In genomic region chr3:196569003-196569516, GRCh38 we compare ENCODE assay signal across 8 cellular contexts. TPM values are rescaled to one million over a fixed set of nuclear protein-coding genes. Genes with fewer than 3 reads are reported as not detected.
DNase-seq lines count a peak whose midpoint lies in the region; ATAC-seq and TF ChIP-seq lines count a peak whose summit lies in the region.

No MANE protein-coding gene starts in this region.

- no peaks in the 10 kb centered on the region for H3K27me3 ChIP-seq in PC-3 (ENCODE audit: low read length)
- H3K27me3 ChIP-seq in cardiac muscle cell, result no peaks in the 10 kb centered on the region

- no peaks in the 10 kb centered on the region for H3F3A ChIP-seq in PC-3 (ENCODE audit: low read length, unreplicated experiment)

- ATAC-seq in HG03060 (IDR thresholded peaks at IDR 0.05; ENCODE audit: low read depth, unreplicated experiment) (peak; percentile 24), PC-3 (peak; percentile 60)

- no peaks in the 10 kb centered on the region for H3K9me2 ChIP-seq in PC-3 (replicated peaks; ENCODE audit: low read length)

- TF ChIP-seq CTCF in PC-3 (conservative IDR thresholded peaks at IDR 0.05; ENCODE audit: low read depth, low read length) (no peak), cardiac muscle cell (IDR thresholded peaks at IDR 0.05; ENCODE audit: low read depth, low read length) (no peak), progenitor cell of endocrine pancreas (IDR thresholded peaks at IDR 0.05; ENCODE audit: unreplicated experiment) (no peak)

- H2AFZ ChIP-seq in PC-3 (ENCODE audit: low read length), result peak overlapping the region; percentile 55

- no peaks in the 10 kb centered on the region for H3K36me3 Mint-ChIP-seq in progenitor cell of endocrine pancreas (ENCODE audit: insufficient read depth)

- H3K27ac Mint-ChIP-seq in progenitor cell of endocrine pancreas, result peak overlapping the region; percentile 91

- H3K27ac ChIP-seq in PC-3 (ENCODE audit: low read length), result no peak overlapping the region
- H3K27ac ChIP-seq in cardiac muscle cell, result peak overlapping the region; percentile 42

- peak overlapping the region; percentile 92 for H3K9ac ChIP-seq in PC-3 (ENCODE audit: low read length)

- 0 out of 2 replicates have a peak, but pooled peaks cover 7% of the 10 kb centered on the region for H4K20me1 ChIP-seq in PC-3 (ENCODE audit: low read length)

- H3K27me3 Mint-ChIP-seq in progenitor cell of endocrine pancreas, result no peaks in the 10 kb centered on the region

- H3K9me3 ChIP-seq in PC-3 (ENCODE audit: low read length) (no peaks in the 10 kb centered on the region), cardiac muscle cell (ENCODE audit: low read depth) (no peaks in the 10 kb centered on the region)

- H3K4me3 ChIP-seq in PC-3 (ENCODE audit: low read length) (peak overlapping the region; percentile 97), cardiac muscle cell (peak overlapping the region; percentile 84)

- peak overlapping the region; percentile 80 for H3K4me2 ChIP-seq in PC-3 (ENCODE audit: low read length)

- peaks cover 16% of the 10 kb centered on the region for H3K4me1 Mint-ChIP-seq in progenitor cell of endocrine pancreas (ENCODE audit: low read depth)

- BruUV-seq in PC-3 (replicated peaks; lab: Mats Ljungman, UMichigan), result no TSS peak

- CTCF ChIA-PET in PC-3 (lab: Charles Lee), result interaction anchor here (0.9 kb wide), 1 partner anchor 40 kb away, joined by 3 read pairs; no protein-coding TSS in a partner anchor

- peaks cover 69% of the 10 kb centered on the region for H3K79me2 ChIP-seq in PC-3 (ENCODE audit: low read length)

- intact Hi-C loops in PC-3 (cut with micrococcal nuclease), result no loop called here

- H3K4me1 ChIP-seq in PC-3 (ENCODE audit: insufficient read depth, low read length), result peaks cover 26% of the 10 kb centered on the region
- peaks cover 12% of the 10 kb centered on the region for H3K4me1 ChIP-seq in cardiac muscle cell (ENCODE audit: low read depth)

- no peaks in the 10 kb centered on the region for H3K9me3 Mint-ChIP-seq in progenitor cell of endocrine pancreas (ENCODE audit: low read depth)

- H3K36me3 ChIP-seq in PC-3 (ENCODE audit: low read depth, low read length), result no peaks in the 10 kb centered on the region
- no peaks in the 10 kb centered on the region for H3K36me3 ChIP-seq in cardiac muscle cell

- H3K4me3 Mint-ChIP-seq in progenitor cell of endocrine pancreas (ENCODE audit: low read depth), result peak overlapping the region; percentile 95

- peak; percentile 11 to 12 for DNase-seq in activated CD8-positive, alpha-beta memory T cell treated with anti-CD3 and anti-CD28 coated beads for 4 hours (ENCODE audit: low read depth in 2 of 2)
- no peak for DNase-seq in activated CD8-positive, alpha-beta memory T cell treated with anti-CD3 and anti-CD28 coated beads for 24 hours
- DNase-seq in PC-3 (peak; percentile 40), cardiac muscle cell (ENCODE audit: low read depth in 1 of 2, low spot score in 1 of 2) (peak in 1 of 2 donors; percentile 31), progenitor cell of endocrine pancreas (ENCODE audit: low spot score, unreplicated experiment) (peak; percentile 42), NCI-H187 treated with DMSO at 0.1 percent for 48 hours (lab: John Stamatoyannopoulos, UW) (no peak)
- peak; percentile 18 to 44 (median 32) for DNase-seq in activated naive CD4-positive, alpha-beta T cell (lab: John Stamatoyannopoulos, UW)

- POLR2A ChIA-PET in PC-3 (lab: Charles Lee; ENCODE audit: unreplicated experiment), result interaction anchor here (0.6 kb wide), 2 partner anchors 28 to 299 kb away, joined by 3 to 4 read pairs; partner anchors contain the start of gene SENP5

RNA-seq across cellular contexts. Expression of gene FBXO45, which starts 0.6 kb away (rescaled TPM):
- total RNA-seq in PC-3 (2014; rRNA removed) (20.8 and 22.3 TPM in 2 replicates), cardiac muscle cell (4.7 and 5.9 TPM in 2 replicates), progenitor cell of endocrine pancreas (13.0 and 13.1 TPM in 2 replicates)
- polyA plus RNA-seq in cardiac muscle cell, result 9.1 TPM in 2 replicates

RNA-seq across cellular contexts. Expression of gene WDR53, which starts 0.7 kb away (rescaled TPM):
- total RNA-seq in PC-3 (2014; rRNA removed) (11.7 and 17.4 TPM in 2 replicates), cardiac muscle cell (8.9 and 10.3 TPM in 2 replicates), progenitor cell of endocrine pancreas (13.1 and 15.2 TPM in 2 replicates)
- polyA plus RNA-seq in cardiac muscle cell, result 9.5 and 11.2 TPM in 2 replicates

RNA-seq across cellular contexts. Expression of gene SMCO1, which starts 53.9 kb away (rescaled TPM):
- not detected in 2 replicates for total RNA-seq in PC-3 (2014; rRNA removed)
- 0.45 and 0.99 TPM in 2 replicates for total RNA-seq in cardiac muscle cell
- 1.7 and 2.3 TPM in 2 replicates for polyA plus RNA-seq in cardiac muscle cell
- total RNA-seq in progenitor cell of endocrine pancreas, result not detected in 2 replicates

Comparison
In these comparisons a context has a peak if more than half of its experiments do, and no peak if none do; other contexts are left out.
1. DNase-seq: peak in activated CD8-positive, alpha-beta memory T cell treated with anti-CD3 and anti-CD28 coated beads for 4 hours (2 of 2), PC-3 (single experiment), activated naive CD4-positive, alpha-beta T cell (4 of 4) and progenitor cell of endocrine pancreas (single experiment); none in activated CD8-positive, alpha-beta memory T cell treated with anti-CD3 and anti-CD28 coated beads for 24 hours (single experiment) and NCI-H187 treated with DMSO at 0.1 percent for 48 hours (single experiment).